27 cellular contexts compared by ENCODE assay signal in the genomic region with DNA sequence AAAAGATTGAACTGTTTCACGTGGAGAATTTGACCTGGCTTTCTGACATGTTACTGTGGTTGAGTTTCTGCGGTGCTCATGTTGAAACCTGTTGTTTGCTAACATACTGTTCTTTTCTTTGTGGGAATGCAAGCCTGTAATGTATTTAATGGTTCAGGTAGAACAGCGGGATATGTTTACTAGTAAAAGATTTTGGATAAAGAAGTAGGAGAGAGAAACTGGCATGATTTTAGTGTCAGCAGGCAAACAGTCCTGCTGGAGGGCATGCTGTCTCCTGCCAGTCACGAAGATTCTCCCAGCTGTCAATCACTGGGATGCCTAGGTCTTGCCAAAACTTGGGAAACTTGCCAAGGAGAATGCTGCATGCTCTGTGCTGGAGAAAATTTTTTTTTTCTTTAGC.
DNase-seq lines count a peak whose midpoint lies in the region; ATAC-seq and TF ChIP-seq lines count a peak whose summit lies in the region.
"Had no signal": no experiment of that assay in that cellular context is flagged by ENCODE, and none has a peak within 500 bp of the region (broad histone marks: within the 10 kb centered on the region; RNA-seq: fewer than 3 reads in every experiment).

No MANE protein-coding gene starts in this region.

- peaks cover 19% of the 10 kb centered on the region for H3K4me1 ChIP-seq in adipocyte (ENCODE audit: control insufficient read depth, insufficient read depth, low read length)
- H3K4me1 ChIP-seq: adrenal gland, pancreas, SJSA1, uterus had no signal

- no peaks in the 10 kb centered on the region for H3K27me3 Mint-ChIP-seq in osteocyte (ENCODE audit: unreplicated experiment)

- H3K36me3 Mint-ChIP-seq in osteocyte (ENCODE audit: unreplicated experiment): no peaks in the 10 kb centered on the region
- H3K36me3 Mint-ChIP-seq: CD14-positive monocyte had no signal

- peaks cover 12% of the 10 kb centered on the region for H3K9me3 Mint-ChIP-seq in osteocyte (ENCODE audit: unreplicated experiment)

- no peak overlapping the region for H3K4me3 Mint-ChIP-seq in osteocyte (ENCODE audit: unreplicated experiment)
- H3K4me3 Mint-ChIP-seq: activated CD8-positive, alpha-beta T cell treated with anti-CD3 and anti-CD28 coated beads, Interleukin-2, amount 10 ng/mL, durations not matched to agents 7 days and 5 days; CD14-positive monocyte; HFFc6; nephron had no signal

- no peaks in the 10 kb centered on the region for H3K36me3 ChIP-seq in adipocyte (ENCODE audit: control insufficient read depth, insufficient read depth, low read length, severe bottlenecking)
- H3K36me3 ChIP-seq: adrenal gland, pancreas, SJSA1 had no signal

- no peak overlapping the region for H3K4me3 ChIP-seq in adipocyte (ENCODE audit: low read length)
- H3K4me3 ChIP-seq: adrenal gland, coronary artery, mucosa of descending colon, pancreas, SJSA1, uterus had no signal

- DNase-seq in NCI-H345 (lab: John Stamatoyannopoulos, UW): peak; percentile 83
- peak; percentile 17 for DNase-seq in adipocyte (ENCODE audit: low read depth)
- no peak for DNase-seq in osteocyte (ENCODE audit: extremely low spot score, unreplicated experiment)
- DNase-seq in activated T-cell treated with anti-CD3 and anti-CD28 coated beads, Interleukin-2, amount 50 U/mL, for 1 hour: no peak
- DNase-seq in stimulated activated CD8-positive, alpha-beta memory T cell treated with anti-CD3 and anti-CD28 coated beads, Interleukin-4, amount 100 ng/mL, for 48 hours: no peak
- DNase-seq: activated CD8-positive, alpha-beta T cell treated with anti-CD3 and anti-CD28 coated beads, Interleukin-2, amount 10 ng/mL, durations not matched to agents 7 days and 5 days; activated gamma-delta T cell; adrenal gland; DMS153; HFFc6; KBM-7; mucosa of descending colon; NCI-H1694; NCI-H226; pancreas; right cardiac atrium; stimulated activated CD4-positive, alpha-beta T cell treated with anti-CD3 and anti-CD28 coated beads, Interleukin-12 subunit alpha, Interleukin-12 subunit beta, amount 100 ng/mL, for 4 hours; stimulated activated CD4-positive, alpha-beta T cell treated with anti-CD3 and anti-CD28 coated beads, Interleukin-4, amount 100 ng/mL, for 24 hours; stimulated activated naive CD4-positive, alpha-beta T cell; uterus had no signal

- no peaks in the 10 kb centered on the region for H3K9me3 ChIP-seq in adipocyte (ENCODE audit: control insufficient read depth, low read length)
- H3K9me3 ChIP-seq: adrenal gland, pancreas, SJSA1, uterus had no signal

- no peak overlapping the region for H3K9ac ChIP-seq in adipocyte (ENCODE audit: low read length)

- TF ChIP-seq CTCF in osteocyte (IDR thresholded peaks at IDR 0.05): no peak

- peak; percentile 89 for TF ChIP-seq EP300 in Ishikawa (IDR thresholded peaks at IDR 0.05; ENCODE audit: borderline replicate concordance)

- peaks cover 32% of the 10 kb centered on the region for H3K4me1 Mint-ChIP-seq in osteocyte (ENCODE audit: unreplicated experiment)
- H3K4me1 Mint-ChIP-seq: nephron had no signal

- H3K27me3 ChIP-seq in adipocyte (replicated peaks; ENCODE audit: control insufficient read depth, insufficient read depth, low read length): no peaks in the 10 kb centered on the region
- H3K27me3 ChIP-seq: adrenal gland, pancreas, SJSA1, uterus had no signal

- ATAC-seq in HG02970 (IDR thresholded peaks at IDR 0.05; ENCODE audit: low FRiP score, unreplicated experiment): no peak
- ATAC-seq: activated CD8-positive, alpha-beta T cell treated with anti-CD3 and anti-CD28 coated beads, Interleukin-2, amount 10 ng/mL, durations not matched to agents 7 days and 5 days; mucosa of descending colon; Panc1; pancreas; right cardiac atrium had no signal

- no peak for TF ChIP-seq RAD21 in Ishikawa (IDR thresholded peaks at IDR 0.05; ENCODE audit: low read depth)

- H3K27ac Mint-ChIP-seq in osteocyte (ENCODE audit: unreplicated experiment): peak overlapping the region; percentile 8
- H3K27ac Mint-ChIP-seq: activated CD8-positive, alpha-beta T cell treated with anti-CD3 and anti-CD28 coated beads, Interleukin-2, amount 10 ng/mL, durations not matched to agents 7 days and 5 days; CD14-positive monocyte; HFFc6; nephron had no signal

TF ChIP-seq in Ishikawa, 13 proteins besides CTCF, POLR2A, EP300 and RAD21:
- TF ChIP-seq ZBTB7A (IDR thresholded peaks at IDR 0.05; ENCODE audit: low read depth) (no peak), YY1 (IDR thresholded peaks at IDR 0.05; ENCODE audit: low read depth) (0 out of 2 replicates have a peak, but pooled peaks have one; percentile 17), NFIC (IDR thresholded peaks at IDR 0.05) (peak; percentile 90), FOXM1 (IDR thresholded peaks at IDR 0.05; ENCODE audit: borderline replicate concordance, low read depth) (peak; percentile 86), CEBPB (IDR thresholded peaks at IDR 0.05) (peak; percentile 61), TCF12 (IDR thresholded peaks at IDR 0.05; ENCODE audit: low read depth) (peak; percentile 88), TEAD4 (IDR thresholded peaks at IDR 0.05) (peak; percentile 81)
- TF ChIP-seq, protein P1, sequence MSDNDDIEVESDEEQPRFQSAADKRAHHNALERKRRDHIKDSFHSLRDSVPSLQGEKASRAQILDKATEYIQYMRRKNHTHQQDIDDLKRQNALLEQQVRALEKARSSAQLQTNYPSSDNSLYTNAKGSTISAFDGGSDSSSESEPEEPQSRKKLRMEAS (IDR thresholded peaks at IDR 0.05): peak; percentile 29; the same call in 1 of the 2 replicates
- TF ChIP-seq, protein P2, sequence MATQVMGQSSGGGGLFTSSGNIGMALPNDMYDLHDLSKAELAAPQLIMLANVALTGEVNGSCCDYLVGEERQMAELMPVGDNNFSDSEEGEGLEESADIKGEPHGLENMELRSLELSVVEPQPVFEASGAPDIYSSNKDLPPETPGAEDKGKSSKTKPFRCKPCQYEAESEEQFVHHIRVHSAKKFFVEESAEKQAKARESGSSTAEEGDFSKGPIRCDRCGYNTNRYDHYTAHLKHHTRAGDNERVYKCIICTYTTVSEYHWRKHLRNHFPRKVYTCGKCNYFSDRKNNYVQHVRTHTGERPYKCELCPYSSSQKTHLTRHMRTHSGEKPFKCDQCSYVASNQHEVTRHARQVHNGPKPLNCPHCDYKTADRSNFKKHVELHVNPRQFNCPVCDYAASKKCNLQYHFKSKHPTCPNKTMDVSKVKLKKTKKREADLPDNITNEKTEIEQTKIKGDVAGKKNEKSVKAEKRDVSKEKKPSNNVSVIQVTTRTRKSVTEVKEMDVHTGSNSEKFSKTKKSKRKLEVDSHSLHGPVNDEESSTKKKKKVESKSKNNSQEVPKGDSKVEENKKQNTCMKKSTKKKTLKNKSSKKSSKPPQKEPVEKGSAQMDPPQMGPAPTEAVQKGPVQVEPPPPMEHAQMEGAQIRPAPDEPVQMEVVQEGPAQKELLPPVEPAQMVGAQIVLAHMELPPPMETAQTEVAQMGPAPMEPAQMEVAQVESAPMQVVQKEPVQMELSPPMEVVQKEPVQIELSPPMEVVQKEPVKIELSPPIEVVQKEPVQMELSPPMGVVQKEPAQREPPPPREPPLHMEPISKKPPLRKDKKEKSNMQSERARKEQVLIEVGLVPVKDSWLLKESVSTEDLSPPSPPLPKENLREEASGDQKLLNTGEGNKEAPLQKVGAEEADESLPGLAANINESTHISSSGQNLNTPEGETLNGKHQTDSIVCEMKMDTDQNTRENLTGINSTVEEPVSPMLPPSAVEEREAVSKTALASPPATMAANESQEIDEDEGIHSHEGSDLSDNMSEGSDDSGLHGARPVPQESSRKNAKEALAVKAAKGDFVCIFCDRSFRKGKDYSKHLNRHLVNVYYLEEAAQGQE (IDR thresholded peaks at IDR 0.05; ENCODE audit: low read depth): no peak

Comparison
In these comparisons a context has a peak if more than half of its experiments do, and no peak if none do; other contexts are left out.
1. DNase-seq: peak in NCI-H345 (single experiment) and adipocyte (single experiment); none in osteocyte (single experiment), activated T-cell treated with anti-CD3 and anti-CD28 coated beads, Interleukin-2, amount 50 U/mL, for 1 hour (single experiment) and stimulated activated CD8-positive, alpha-beta memory T cell treated with anti-CD3 and anti-CD28 coated beads, Interleukin-4, amount 100 ng/mL, for 48 hours (single experiment).